ENCODE assay signal across 13 cellular contexts in genomic region chr4:120870279-120870673, GRCh38. TPM values are rescaled to one million over a fixed set of nuclear protein-coding genes. Genes with fewer than 3 reads are reported as not detected.
A peak's percentile ranks its signal among the peaks of the same experiment; 100 is the strongest.
DNase-seq lines count a peak whose midpoint lies in the region; ATAC-seq, FAIRE-seq and TF ChIP-seq lines count a peak whose summit lies in the region.
"Had no signal": no experiment of that assay in that cellular context is flagged by ENCODE, and none has a peak within 500 bp of the region (broad histone marks: within the 10 kb centered on the region; RNA-seq: fewer than 3 reads in every experiment).

No MANE protein-coding gene starts in this region.

- H3K27ac Mint-ChIP-seq in activated CD4-positive, alpha-beta T cell treated with anti-CD3 and anti-CD28 coated beads, Interleukin-2, amount 10 ng/mL, durations not matched to agents 7 days and 5 days, result no peak overlapping the region
- H3K27ac Mint-ChIP-seq: activated CD4-positive, alpha-beta T cell treated with anti-CD3 and anti-CD28 coated beads, Interleukin-2, amount 10 ng/mL, durations not matched to agents 24 days and 14 days had no signal

- peak overlapping the region; percentile 97 for H4K91ac ChIP-seq in trophoblast cell (ENCODE audit: low read depth, low read length)

- BruUV-seq in GM12878 (replicated peaks; lab: Mats Ljungman, UMichigan), result no TSS peak

- peak; percentile 10 for DNase-seq in activated CD4-positive, alpha-beta T cell treated with anti-CD3 and anti-CD28 coated beads for 48 hours
- no peak for DNase-seq in activated CD4-positive, alpha-beta T cell treated with anti-CD3 and anti-CD28 coated beads, Interleukin-2, amount 10 ng/mL, durations not matched to agents 7 days and 5 days
- DNase-seq in HuH-7 (ENCODE audit: low spot score) (peak; percentile 12), GM12878 (ENCODE audit: low read depth, low spot score) (no peak), trophoblast cell (no peak), globus pallidus (ENCODE audit: low spot score) (no peak), dermis blood vessel endothelial cell (no peak)
- DNase-seq: activated CD4-positive, alpha-beta T cell treated with anti-CD3 and anti-CD28 coated beads, Interleukin-2, amount 10 ng/mL, durations not matched to agents 24 days and 14 days; activated naive CD4-positive, alpha-beta T cell treated with anti-CD3 and anti-CD28 coated beads, Interleukin-2, amount 50 U/mL, for 16 hours; testis had no signal

- H3K9ac ChIP-seq in GM12878 (ENCODE audit: control insufficient read depth, insufficient read depth, low read length), result no peak overlapping the region
- no peak overlapping the region for H3K9ac ChIP-seq in trophoblast cell (ENCODE audit: low read length)

- in situ Hi-C loops in GM12878 (cut with MboI), result no loop called here

- H3K27me3 ChIP-seq in GM12878 (replicated peaks in 1 of 2; ENCODE audit: control insufficient read depth in 2 of 2, insufficient read depth in 2 of 2, low read length in 1 of 2) (no peaks in the 10 kb centered on the region; a peak in 1 of 4 replicates), trophoblast cell (ENCODE audit: insufficient read depth, low read length) (no peaks in the 10 kb centered on the region)
- H3K27me3 ChIP-seq: testis had no signal

- RAD21 ChIA-PET in GM12878 (lab: Charles Lee; ENCODE audit: unreplicated experiment), result interaction anchor here (0.6 to 1.3 kb wide), 2 partner anchors 26 to 152 kb away, joined by 3 read pairs; no protein-coding TSS in a partner anchor

- peak overlapping the region; percentile 71 for H3K14ac ChIP-seq in trophoblast cell (ENCODE audit: low read length)

- peaks cover 17% of the 10 kb centered on the region for H3K79me1 ChIP-seq in trophoblast cell (ENCODE audit: low read length)

- CTCF ChIA-PET in activated CD4-positive, alpha-beta T cell treated with anti-CD3 and anti-CD28 coated beads, Interleukin-2, amount 10 ng/mL, durations not matched to agents 7 days and 5 days (lab: Charles Lee), result no interaction called here
- CTCF ChIA-PET in GM12878 (lab: Yijun Ruan, JAX), result no interaction called here

- no peak overlapping the region for H2AK5ac ChIP-seq in trophoblast cell (ENCODE audit: low read length)

- no peak overlapping the region for H3K4me3 Mint-ChIP-seq in activated CD4-positive, alpha-beta T cell treated with anti-CD3 and anti-CD28 coated beads, Interleukin-2, amount 10 ng/mL, durations not matched to agents 7 days and 5 days
- H3K4me3 Mint-ChIP-seq: activated CD4-positive, alpha-beta T cell treated with anti-CD3 and anti-CD28 coated beads, Interleukin-2, amount 10 ng/mL, durations not matched to agents 24 days and 14 days had no signal

- peak overlapping the region; percentile 99 for H2BK5ac ChIP-seq in trophoblast cell (ENCODE audit: low read depth, low read length, poor library complexity)

- H3K9me3 ChIP-seq in GM12878 (replicated peaks; ENCODE audit: control insufficient read depth, insufficient read depth, low read length), result no peaks in the 10 kb centered on the region
- no peaks in the 10 kb centered on the region for H3K9me3 ChIP-seq in trophoblast cell (ENCODE audit: insufficient read depth, low read depth, low read length)
- H3K9me3 ChIP-seq: testis had no signal

- no peak overlapping the region for H3K4me2 ChIP-seq in GM12878 (ENCODE audit: control insufficient read depth, insufficient read depth)
- H3K4me2 ChIP-seq in trophoblast cell (ENCODE audit: low read length), result no peak overlapping the region

- TF ChIP-seq EP300 in GM12878 (IDR thresholded peaks at IDR 0.05; ENCODE audit: borderline replicate concordance in 1 of 2, control insufficient read depth in 1 of 2, low read depth in 2 of 2, low read length in 2 of 2), result no peak

- peak overlapping the region; percentile 25 for H3K18ac ChIP-seq in trophoblast cell (ENCODE audit: low read length)

- 59% methylated on average over 3 of the region's 3 CpGs for WGBS in GM12878 (ENCODE audit: insufficient coverage, insufficient replicate concordance, low lambda C conversion rate, missing lambda C conversion rate)
- no CpG with 5 or more reads among the region's 3 CpGs for WGBS in trophoblast cell (ENCODE audit: extremely low coverage, insufficient coverage, insufficient read length)

- no peaks in the 10 kb centered on the region for H3K4me1 ChIP-seq in GM12878 (ENCODE audit: control insufficient read depth, insufficient read depth, low read length)
- H3K4me1 ChIP-seq in trophoblast cell (ENCODE audit: control insufficient read depth in 1 of 2, insufficient read depth in 2 of 2, low read length in 2 of 2), result peaks cover 15 to 20% of the 10 kb centered on the region in 2 experiments
- H3K4me1 ChIP-seq: testis had no signal

- H3K9me3 Mint-ChIP-seq in activated CD4-positive, alpha-beta T cell treated with anti-CD3 and anti-CD28 coated beads, Interleukin-2, amount 10 ng/mL, durations not matched to agents 7 days and 5 days, result no peaks in the 10 kb centered on the region
- H3K9me3 Mint-ChIP-seq: activated CD4-positive, alpha-beta T cell treated with anti-CD3 and anti-CD28 coated beads, Interleukin-2, amount 10 ng/mL, durations not matched to agents 24 days and 14 days had no signal

- H3K27me3 Mint-ChIP-seq in activated CD4-positive, alpha-beta T cell treated with anti-CD3 and anti-CD28 coated beads, Interleukin-2, amount 10 ng/mL, durations not matched to agents 7 days and 5 days, result no peaks in the 10 kb centered on the region

- POLR2A ChIA-PET in activated CD4-positive, alpha-beta T cell treated with anti-CD3 and anti-CD28 coated beads, Interleukin-2, amount 10 ng/mL, durations not matched to agents 7 days and 5 days (lab: Charles Lee), result no interaction called here
- POLR2A ChIA-PET in GM12878 (lab: Charles Lee), result no interaction called here

- no peak overlapping the region for H4K12ac ChIP-seq in trophoblast cell (ENCODE audit: low read depth, low read length)

- no peaks in the 10 kb centered on the region for H4K20me1 ChIP-seq in GM12878 (ENCODE audit: control insufficient read depth, insufficient read depth)

- no peak; the same call in 1 of the 2 replicates for TF ChIP-seq RAD21 in GM12878 (IDR thresholded peaks at IDR 0.05; ENCODE audit: insufficient read depth, low read depth, low read length)

- H3K4me1 Mint-ChIP-seq in activated CD4-positive, alpha-beta T cell treated with anti-CD3 and anti-CD28 coated beads, Interleukin-2, amount 10 ng/mL, durations not matched to agents 7 days and 5 days, result no peaks in the 10 kb centered on the region
- H3K4me1 Mint-ChIP-seq: activated CD4-positive, alpha-beta T cell treated with anti-CD3 and anti-CD28 coated beads, Interleukin-2, amount 10 ng/mL, durations not matched to agents 24 days and 14 days had no signal

- intact Hi-C loops in GM12878 (cut with micrococcal nuclease; ENCODE audit: unreplicated experiment), result no loop called here

- H3K4ac ChIP-seq in trophoblast cell (ENCODE audit: low read depth, low read length), result peak overlapping the region; percentile 95

- H3K36me3 ChIP-seq in GM12878 (ENCODE audit: control insufficient read depth in 2 of 2, insufficient read depth in 2 of 2, low read length in 1 of 2), result no peaks in the 10 kb centered on the region
- no peaks in the 10 kb centered on the region for H3K36me3 ChIP-seq in trophoblast cell (ENCODE audit: control insufficient read depth in 1 of 2, insufficient read depth in 2 of 2, low read length in 2 of 2)

- no peaks in the 10 kb centered on the region for H3K79me2 ChIP-seq in GM12878 (ENCODE audit: control insufficient read depth, insufficient read depth, low read length)
- peaks cover 2% of the 10 kb centered on the region for H3K79me2 ChIP-seq in trophoblast cell (ENCODE audit: control insufficient read depth, insufficient read depth, low read length, poor library complexity)

- no peak overlapping the region for H3K27ac ChIP-seq in GM12878 (ENCODE audit: control insufficient read depth, insufficient read depth)
- peak overlapping the region; percentile 91 for H3K27ac ChIP-seq in trophoblast cell (ENCODE audit: low read depth, low read length)
- H3K27ac ChIP-seq: testis had no signal

- peak overlapping the region; percentile 84 for H4K8ac ChIP-seq in trophoblast cell (ENCODE audit: low read depth, low read length)

- no peak overlapping the region for H3K4me3 ChIP-seq in GM12878
- no peak overlapping the region for H3K4me3 ChIP-seq in trophoblast cell (ENCODE audit: low read depth, low read length)
- H3K4me3 ChIP-seq: K562, testis had no signal

- no peak for TF ChIP-seq POLR2A in GM12878 (IDR thresholded peaks at IDR 0.05; ENCODE audit: low read depth, low read length)

- H2AFZ ChIP-seq in GM12878 (ENCODE audit: control insufficient read depth, low read depth, low read length) (no peak overlapping the region), trophoblast cell (ENCODE audit: insufficient read depth, low read length, poor library complexity) (no peak overlapping the region)

- TF ChIP-seq CTCF in GM12878 (IDR thresholded peaks at IDR 0.05 in 2 of 3, conservative IDR thresholded peaks at IDR 0.05 in 1 of 3; ENCODE audit: control insufficient read depth in 2 of 3, extremely low read depth in 1 of 3, insufficient read depth in 1 of 3, low read depth in 3 of 3, low read length in 3 of 3), result peak in 1 of 3 experiments; percentile 41; a peak in 1 of 6 replicates

- H2BK120ac ChIP-seq in trophoblast cell (ENCODE audit: insufficient read depth, low read length, poor library complexity), result peak overlapping the region; percentile 85

- no peak overlapping the region for H3K23ac ChIP-seq in trophoblast cell (ENCODE audit: low read length)

- ATAC-seq in GM12878 (peak; percentile 73), HG03457 (IDR thresholded peaks at IDR 0.05; ENCODE audit: unreplicated experiment) (no peak)
- ATAC-seq: K562 had no signal

- no peaks in the 10 kb centered on the region for H3K36me3 Mint-ChIP-seq in activated CD4-positive, alpha-beta T cell treated with anti-CD3 and anti-CD28 coated beads, Interleukin-2, amount 10 ng/mL, durations not matched to agents 7 days and 5 days (ENCODE audit: low read depth)

- peak overlapping the region; percentile 90 for H2BK12ac ChIP-seq in trophoblast cell (ENCODE audit: low read length)

- SMC1A ChIA-PET in GM12878 (lab: Charles Lee; ENCODE audit: uncharacterized antibody, unreplicated experiment), result no interaction called here

- no peak for FAIRE-seq in GM12878 (lab: Jason Lieb, UNC)
- FAIRE-seq: colon, K562 had no signal

RNA-seq across cellular contexts. Expression of gene PRDM5, which starts 52.2 kb away (rescaled TPM):
- total RNA-seq in activated CD4-positive, alpha-beta T cell treated with anti-CD3 and anti-CD28 coated beads, Interleukin-2, amount 10 ng/mL, durations not matched to agents 7 days and 5 days, result not detected
- total RNA-seq in GM12878 (2013; cell fraction: nucleolus; rRNA removed), result 0.10 and 0.17 TPM in 2 replicates
- total RNA-seq in GM12878 (2014; rRNA removed) (not detected in 2 replicates), GM12878 (2014; rRNA removed; fragmentation: Illumina TruSeq; extraction: Trizol) (not detected in 2 replicates), GM12878 (2021) (0.08 TPM in 1 of 2 replicates, not detected in the other), dermis blood vessel endothelial cell (5.4 and 9.4 TPM in 2 replicates)
- not detected for polyA plus RNA-seq in GM12878 (2011; ENCODE audit: low read depth)
- polyA plus RNA-seq in GM12878 (2011; rRNA removed) (0.07 and 0.09 TPM in 2 replicates), GM12878 (2014; fragmentation: Illumina TruSeq; extraction: Trizol) (not detected in 2 replicates), GM12878 (2014; fragmentation: Nextera tagmentation; extraction: Ambion mirVana) (not detected), GM12878 (2014; rRNA removed) (not detected in 2 replicates), GM12878 (2016; fragmentation: Nextera tagmentation; extraction: Ambion mirVana) (not detected)
- polyA plus RNA-seq in GM12878 (2011; cell fraction: cytosol; rRNA removed), result 0.01 and 0.02 TPM in 2 replicates
- polyA plus RNA-seq in GM12878 (2011; cell fraction: nucleus; rRNA removed), result 0.04 TPM in 1 of 2 replicates, not detected in the other
- not detected in 2 replicates for polyA plus RNA-seq in GM12878 (2012)
- polyA minus RNA-seq in GM12878 (2011; rRNA and poly(A)+ RNA removed), result not detected in 2 replicates
- not detected in 2 replicates for polyA minus RNA-seq in GM12878 (2011; cell fraction: cytosol; rRNA and poly(A)+ RNA removed)
- 0.12 TPM in 1 of 2 replicates, not detected in the other for polyA minus RNA-seq in GM12878 (2011; cell fraction: nucleus; rRNA and poly(A)+ RNA removed)
- 5.8 and 6.9 TPM in 2 replicates for polyA plus RNA-seq in trophoblast cell (2013)
- total RNA-seq: activated CD4-positive, alpha-beta T cell treated with anti-CD3 and anti-CD28 coated beads, Interleukin-2, amount 10 ng/mL, durations not matched to agents 24 days and 14 days; K562 had no signal
- polyA plus RNA-seq: K562 had no signal

Comparison
In these comparisons a context has a peak if more than half of its experiments do, and no peak if none do; other contexts are left out.
1. DNase-seq: peak in activated CD4-positive, alpha-beta T cell treated with anti-CD3 and anti-CD28 coated beads for 48 hours (single experiment) and HuH-7 (single experiment); none in activated CD4-positive, alpha-beta T cell treated with anti-CD3 and anti-CD28 coated beads, Interleukin-2, amount 10 ng/mL, durations not matched to agents 7 days and 5 days (single experiment), GM12878 (single experiment), trophoblast cell (0 of 2), globus pallidus (single experiment) and dermis blood vessel endothelial cell (single experiment).